11 cellular contexts compared by ENCODE assay signal in genomic region chr12:123050331-123050809, GRCh38.
A peak's percentile ranks its signal among the peaks of the same experiment; 100 is the strongest.
DNase-seq lines count a peak whose midpoint lies in the region; ATAC-seq and TF ChIP-seq lines count a peak whose summit lies in the region.
"Had no signal": no experiment of that assay in that cellular context is flagged by ENCODE, and none has a peak within 500 bp of the region (broad histone marks: within the 10 kb centered on the region; RNA-seq: fewer than 3 reads in every experiment).

No MANE protein-coding gene starts in this region.

- no peaks in the 10 kb centered on the region for H3K36me3 Mint-ChIP-seq in activated CD4-positive, alpha-beta T cell treated with anti-CD3 and anti-CD28 coated beads for 36 hours (ENCODE audit: low read depth)

- H3K27ac ChIP-seq in caudate nucleus (ENCODE audit: low read depth, low read length) (peak overlapping the region; percentile 70), testis (peak overlapping the region in 1 of 2 donors; percentile 15)
- H3K27ac ChIP-seq: KMS-11, SK-N-MC had no signal

- no peaks in the 10 kb centered on the region for H3K36me3 ChIP-seq in testis (ENCODE audit: low read depth, missing control alignments)

- no peak overlapping the region for H3K4me3 ChIP-seq in testis
- H3K4me3 ChIP-seq: SK-N-MC had no signal

- H3K27me3 Mint-ChIP-seq in activated CD4-positive, alpha-beta T cell treated with anti-CD3 and anti-CD28 coated beads for 36 hours = no peaks in the 10 kb centered on the region

- intact Hi-C loops in activated CD4-positive, alpha-beta T cell treated with anti-CD3 and anti-CD28 coated beads for 36 hours (cut with DNase I, micrococcal nuclease) = no loop called here
- intact Hi-C loops in left colon (cut with DNase I, micrococcal nuclease) (no loop called here), testis (cut with DNase I; ENCODE audit: low total_unique reads) (no loop called here)

- CTCF ChIA-PET in activated CD4-positive, alpha-beta T cell treated with anti-CD3 and anti-CD28 coated beads for 36 hours (lab: Charles Lee) = interaction anchor here (2.1 kb wide), 1 partner anchor 10 kb away, joined by 5 read pairs; no protein-coding TSS in a partner anchor

- peak; percentile 95 for ATAC-seq in activated CD4-positive, alpha-beta T cell treated with anti-CD3 and anti-CD28 coated beads for 36 hours
- peak; percentile 70 for ATAC-seq in left colon
- ATAC-seq in HG02885 (IDR thresholded peaks at IDR 0.05; ENCODE audit: poor library complexity, unreplicated experiment) = no peak
- ATAC-seq in GM21367 (IDR thresholded peaks at IDR 0.05; ENCODE audit: unreplicated experiment) = no peak
- no peak for ATAC-seq in GM18505 (IDR thresholded peaks at IDR 0.05; ENCODE audit: unreplicated experiment)

- TF ChIP-seq CTCF in testis (IDR thresholded peaks at IDR 0.05) = no peak

- TF ChIP-seq POLR2A in testis (IDR thresholded peaks at IDR 0.05) (no peak), GM18505 (IDR thresholded peaks at IDR 0.05; ENCODE audit: borderline replicate concordance, extremely low read depth, insufficient read depth, insufficient read length) (no peak)

- 48 to 68% methylated on average over 3 to 5 of the region's 5 CpGs for WGBS in testis, 2 donors

- no peak for DNase-seq in activated CD4-positive, alpha-beta T cell treated with anti-CD3 and anti-CD28 coated beads for 36 hours
- no peak for DNase-seq in activated CD4-positive, alpha-beta T cell treated with anti-CD3 and anti-CD28 coated beads for 1 hour
- DNase-seq in caudate nucleus (lab: John Stamatoyannopoulos, UW) = peak in 1 of 61 donors; percentile 71
- DNase-seq in left colon = no peak
- peak; percentile 47 for DNase-seq in testis

- peaks cover 17% of the 10 kb centered on the region for H3K4me1 Mint-ChIP-seq in activated CD4-positive, alpha-beta T cell treated with anti-CD3 and anti-CD28 coated beads for 36 hours

- POLR2A ChIA-PET in activated CD4-positive, alpha-beta T cell treated with anti-CD3 and anti-CD28 coated beads for 36 hours (lab: Charles Lee) = no interaction called here

- H3K27ac Mint-ChIP-seq in activated CD4-positive, alpha-beta T cell treated with anti-CD3 and anti-CD28 coated beads for 36 hours = no peak overlapping the region
- H3K27ac Mint-ChIP-seq: activated T-helper 2 cell treated with anti-CD3 and anti-CD28 coated beads, Interferon-gamma antibody, Interleukin-2, Interleukin-4, amounts not matched to agents 10 μg/mL and 5 μg/mL and 100 μg/mL, durations not matched to agents 14 hours and 24 hours and 36 hours had no signal

- H3K4me3 Mint-ChIP-seq in activated CD4-positive, alpha-beta T cell treated with anti-CD3 and anti-CD28 coated beads for 36 hours = no peak overlapping the region

- H3K4me1 ChIP-seq in testis = peaks cover 9% of the 10 kb centered on the region

- no peaks in the 10 kb centered on the region for H3K9me3 ChIP-seq in testis

- H3K9me3 Mint-ChIP-seq in activated CD4-positive, alpha-beta T cell treated with anti-CD3 and anti-CD28 coated beads for 36 hours (ENCODE audit: low read depth) = no peaks in the 10 kb centered on the region
- H3K9me3 Mint-ChIP-seq: activated T-helper 2 cell treated with anti-CD3 and anti-CD28 coated beads, Interferon-gamma antibody, Interleukin-2, Interleukin-4, amounts not matched to agents 10 μg/mL and 5 μg/mL and 100 μg/mL, durations not matched to agents 14 hours and 24 hours and 36 hours had no signal

- no peaks in the 10 kb centered on the region for H3K27me3 ChIP-seq in testis

Comparison
In these comparisons a context has a peak if more than half of its experiments do, and no peak if none do; other contexts are left out.
1. ATAC-seq: peak in activated CD4-positive, alpha-beta T cell treated with anti-CD3 and anti-CD28 coated beads for 36 hours (single experiment) and left colon (single experiment); none in HG02885 (single experiment), GM21367 (single experiment) and GM18505 (single experiment).